1 cellular context compared by ENCODE assay signal in the genomic region with DNA sequence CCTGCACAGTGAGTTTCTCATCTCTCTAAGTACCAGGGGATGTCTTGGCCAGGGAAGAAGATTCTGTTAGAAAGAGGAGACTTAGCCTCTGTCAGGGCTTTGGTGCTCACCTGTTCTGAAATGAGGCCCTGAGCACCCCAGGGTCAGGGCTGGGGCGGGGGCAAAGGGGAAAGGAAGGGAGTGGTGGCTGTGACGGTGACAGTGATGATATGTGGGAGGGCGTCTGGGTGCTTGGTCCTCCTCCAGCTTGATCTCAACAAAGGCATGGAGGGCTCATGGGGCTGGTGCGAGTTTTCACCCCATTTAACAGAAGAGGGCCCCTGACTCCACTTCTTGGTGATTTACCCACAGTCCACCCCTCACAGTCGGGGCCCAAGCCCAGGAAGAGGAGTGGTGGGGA.
TF ChIP-seq lines count a peak whose summit lies in the region.

No MANE protein-coding gene starts in this region.

TF ChIP-seq in A549, 52 proteins besides CTCF, POLR2A, EP300 and RAD21:
- TF ChIP-seq ESRRA (IDR thresholded peaks at IDR 0.05; ENCODE audit: borderline replicate concordance, low read length): no peak
- TF ChIP-seq, protein P1, sequence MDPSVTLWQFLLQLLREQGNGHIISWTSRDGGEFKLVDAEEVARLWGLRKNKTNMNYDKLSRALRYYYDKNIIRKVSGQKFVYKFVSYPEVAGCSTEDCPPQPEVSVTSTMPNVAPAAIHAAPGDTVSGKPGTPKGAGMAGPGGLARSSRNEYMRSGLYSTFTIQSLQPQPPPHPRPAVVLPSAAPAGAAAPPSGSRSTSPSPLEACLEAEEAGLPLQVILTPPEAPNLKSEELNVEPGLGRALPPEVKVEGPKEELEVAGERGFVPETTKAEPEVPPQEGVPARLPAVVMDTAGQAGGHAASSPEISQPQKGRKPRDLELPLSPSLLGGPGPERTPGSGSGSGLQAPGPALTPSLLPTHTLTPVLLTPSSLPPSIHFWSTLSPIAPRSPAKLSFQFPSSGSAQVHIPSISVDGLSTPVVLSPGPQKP (IDR thresholded peaks at IDR 0.05; ENCODE audit: low read depth, low read length): no peak
- no peak for TF ChIP-seq GATA3 (IDR thresholded peaks at IDR 0.05; ENCODE audit: borderline replicate concordance)
- TF ChIP-seq, protein P2, sequence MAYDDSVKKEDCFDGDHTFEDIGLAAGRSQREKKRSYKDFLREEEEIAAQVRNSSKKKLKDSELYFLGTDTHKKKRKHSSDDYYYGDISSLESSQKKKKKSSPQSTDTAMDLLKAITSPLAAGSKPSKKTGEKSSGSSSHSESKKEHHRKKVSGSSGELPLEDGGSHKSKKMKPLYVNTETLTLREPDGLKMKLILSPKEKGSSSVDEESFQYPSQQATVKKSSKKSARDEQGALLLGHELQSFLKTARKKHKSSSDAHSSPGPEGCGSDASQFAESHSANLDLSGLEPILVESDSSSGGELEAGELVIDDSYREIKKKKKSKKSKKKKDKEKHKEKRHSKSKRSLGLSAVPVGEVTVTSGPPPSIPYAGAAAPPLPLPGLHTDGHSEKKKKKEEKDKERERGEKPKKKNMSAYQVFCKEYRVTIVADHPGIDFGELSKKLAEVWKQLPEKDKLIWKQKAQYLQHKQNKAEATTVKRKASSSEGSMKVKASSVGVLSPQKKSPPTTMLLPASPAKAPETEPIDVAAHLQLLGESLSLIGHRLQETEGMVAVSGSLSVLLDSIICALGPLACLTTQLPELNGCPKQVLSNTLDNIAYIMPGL (CRISPR knock-in tag; IDR thresholded peaks at IDR 0.05; ENCODE audit: borderline replicate concordance): no peak
- TF ChIP-seq RNF2 (IDR thresholded peaks at IDR 0.05; ENCODE audit: borderline replicate concordance, low read depth): no peak
- TF ChIP-seq FOSB (CRISPR knock-in tag; IDR thresholded peaks at IDR 0.05): no peak
- TF ChIP-seq, protein P3, sequence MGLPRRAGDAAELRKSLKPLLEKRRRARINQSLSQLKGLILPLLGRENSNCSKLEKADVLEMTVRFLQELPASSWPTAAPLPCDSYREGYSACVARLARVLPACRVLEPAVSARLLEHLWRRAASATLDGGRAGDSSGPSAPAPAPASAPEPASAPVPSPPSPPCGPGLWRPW (IDR thresholded peaks at IDR 0.05): no peak
- no peak for TF ChIP-seq NFE2L2 (conservative IDR thresholded peaks at IDR 0.05; ENCODE audit: low read length)
- no peak for TF ChIP-seq MAZ (IDR thresholded peaks at IDR 0.05; ENCODE audit: borderline replicate concordance, low read depth, low read length)
